In genomic region chr4:48518143-48518542, GRCh38 we compare ENCODE assay signal across 33 cellular contexts. TPM values are rescaled to one million over a fixed set of nuclear protein-coding genes. Genes with fewer than 3 reads are reported as not detected.
"Had no signal": no experiment of that assay in that cellular context is flagged by ENCODE, and none has a peak within 500 bp of the region (broad histone marks: within the 10 kb centered on the region; RNA-seq: fewer than 3 reads in every experiment).

No MANE protein-coding gene starts in this region.

- H3K4me2 ChIP-seq: smooth muscle cell had no signal

- DNase-seq: colonic mucosa; effector CD8-positive, alpha-beta T cell; endodermal cell; foreskin melanocyte; hypothalamus; immature natural killer cell; left ventricle myocardium superior; lower lobe of right lung; natural killer cell; pancreas; stimulated activated CD4-positive, alpha-beta T cell treated with anti-CD3 and anti-CD28 coated beads, Interleukin-12 subunit alpha, Interleukin-12 subunit beta, amount 100 ng/mL, for 4 hours; stimulated activated CD4-positive, alpha-beta T cell treated with anti-CD3 and anti-CD28 coated beads, Interleukin-1b, Interleukin-23, amount 100 ng/mL, for 48 hours; stimulated activated CD4-positive, alpha-beta T cell treated with anti-CD3 and anti-CD28 coated beads, Interleukin-4, amount 100 ng/mL, for 1 hour; stimulated activated CD8-positive, alpha-beta memory T cell treated with anti-CD3 and anti-CD28 coated beads, Interleukin-4, amount 100 ng/mL, for 48 hours; stimulated activated naive CD4-positive, alpha-beta T cell treated with Interleukin-2 at 50 U/mL for 16 hours; stomach; tibial artery; upper lobe of left lung had no signal

- H3K4me3 ChIP-seq: colonic mucosa, esophagus muscularis mucosa, lower lobe of right lung, pancreas, right atrium auricular region, smooth muscle cell, stomach, tibial artery, upper lobe of left lung had no signal

- H3K27ac Mint-ChIP-seq: dendritic cell treated with granulocyte-macrophage colony-stimulating factor and Interleukin-4, amounts not matched to agents 40 ng/mL and 50 ng/mL, for 4 days; endodermal cell had no signal

- H3K4me1 ChIP-seq: colonic mucosa, esophagus muscularis mucosa, lower lobe of right lung, pancreas, right atrium auricular region, stomach, tibial artery, upper lobe of left lung had no signal

- ATAC-seq: left ventricle myocardium superior, lower lobe of right lung, natural killer cell, pancreas, sciatic nerve had no signal

- H3K9me3 Mint-ChIP-seq: dendritic cell treated with granulocyte-macrophage colony-stimulating factor and Interleukin-4, amounts not matched to agents 40 ng/mL and 50 ng/mL, for 4 days; endodermal cell; immature natural killer cell; natural killer cell had no signal

- H3K27me3 Mint-ChIP-seq: dendritic cell treated with granulocyte-macrophage colony-stimulating factor and Interleukin-4, amounts not matched to agents 40 ng/mL and 50 ng/mL, for 4 days had no signal

- H3K4me1 Mint-ChIP-seq: endodermal cell, immature natural killer cell, natural killer cell had no signal

- H3K27me3 ChIP-seq: colonic mucosa, esophagus muscularis mucosa, pancreas, right atrium auricular region, stomach, tibial artery, upper lobe of left lung had no signal

- H3K27ac ChIP-seq: colonic mucosa, esophagus muscularis mucosa, lower lobe of right lung, pancreas, right atrium auricular region, stomach, tibial artery, upper lobe of left lung had no signal

- H3K4me3 Mint-ChIP-seq: dendritic cell treated with granulocyte-macrophage colony-stimulating factor and Interleukin-4, amounts not matched to agents 40 ng/mL and 50 ng/mL, for 4 days; endodermal cell; immature natural killer cell; natural killer cell had no signal

- H3K9me3 ChIP-seq: colonic mucosa, esophagus muscularis mucosa, lower lobe of right lung, pancreas, right atrium auricular region, stomach, tibial artery, upper lobe of left lung had no signal

RNA-seq across cellular contexts. Expression of gene ZAR1, which starts 28.1 kb away (rescaled TPM):
- total RNA-seq: chondrocyte, colonic mucosa, endothelial cell of umbilical vein, esophagus muscularis mucosa, fibroblast of lung, left ventricle myocardium superior, lower lobe of right lung, mononuclear cell, natural killer cell, omental fat pad, pancreas, posterior vena cava, right atrium auricular region, sciatic nerve, smooth muscle cell, stomach, subcutaneous adipose tissue had no signal
- polyA plus RNA-seq: endothelial cell of umbilical vein, fibroblast of lung, immature natural killer cell, keratinocyte, neural cell, pancreas, smooth muscle cell, stomach had no signal

RNA-seq across cellular contexts. Expression of gene SLC10A4, which starts 35.0 kb away (rescaled TPM):
- total RNA-seq: chondrocyte, endothelial cell of umbilical vein, epithelial cell of proximal tubule, left ventricle myocardium superior, mononuclear cell, pancreas, right atrium auricular region, sciatic nerve, smooth muscle cell, subcutaneous adipose tissue had no signal
- polyA plus RNA-seq: immature natural killer cell had no signal
